Comparison of ENCODE assay signal across 8 cellular contexts in genomic region chr9:69671291-69671903, GRCh38. TPM values are rescaled to one million over a fixed set of nuclear protein-coding genes. Genes with fewer than 3 reads are reported as not detected.
DNase-seq lines count a peak whose midpoint lies in the region; ATAC-seq and TF ChIP-seq lines count a peak whose summit lies in the region.

No MANE protein-coding gene starts in this region.

- peak overlapping the region; percentile 51 for H3K4me3 Mint-ChIP-seq in activated T-helper 17 cell treated with anti-CD3 and anti-CD28 coated beads, Interleukin-2, amount 50 U/mL, for 72 hours

- intact Hi-C loops in right cardiac atrium (cut with DNase I) = loop anchor here in 2 of 4 donors (5.0 to 10.0 kb wide), 3 partner anchors 117 to 203 kb away; no protein-coding TSS in a partner anchor

- TF ChIP-seq CTCF in HL-60 (IDR thresholded peaks at IDR 0.05; ENCODE audit: insufficient read depth, low read length) = no peak

- DNase-seq in HL-60 (ENCODE audit: low read depth in 1 of 2, low spot score in 1 of 2) (peak in 1 of 2 experiments; percentile 35), right cardiac atrium (peak in 2 of 3 donors; percentile 48), NCI-H2081 (lab: John Stamatoyannopoulos, UW) (no peak)
- DNase-seq in central memory CD4-positive, alpha-beta T cell = no peak

- no peak overlapping the region for H3K27ac ChIP-seq in HL-60 (replicated peaks)
- H3K27ac ChIP-seq in right cardiac atrium (ENCODE audit: low read length) = no peak overlapping the region
- H3K27ac ChIP-seq in rectal smooth muscle tissue (ENCODE audit: low read depth, low read length) = peak overlapping the region; percentile 2

- no peaks in the 10 kb centered on the region for H3K36me3 Mint-ChIP-seq in activated T-helper 17 cell treated with anti-CD3 and anti-CD28 coated beads, Interleukin-2, amount 50 U/mL, for 72 hours (ENCODE audit: low read depth)

- WGBS in right cardiac atrium = 16% methylated on average over 18 of the region's 18 CpGs

- H3K9ac ChIP-seq in rectal smooth muscle tissue (ENCODE audit: low read length) = no peak overlapping the region

- peaks cover 18% of the 10 kb centered on the region for H3K27me3 ChIP-seq in HL-60 (ENCODE audit: insufficient read depth, poor library complexity, severe bottlenecking)
- no peaks in the 10 kb centered on the region for H3K27me3 ChIP-seq in right cardiac atrium (ENCODE audit: control insufficient read depth, insufficient read depth)
- no peaks in the 10 kb centered on the region for H3K27me3 ChIP-seq in rectal smooth muscle tissue (ENCODE audit: control insufficient read depth, insufficient read depth, low read length)

- ATAC-seq in activated T-helper 17 cell treated with anti-CD3 and anti-CD28 coated beads, Interleukin-2, amount 50 U/mL, for 72 hours (replicated peaks) = no peak
- peak; percentile 15 to 30 for ATAC-seq in right cardiac atrium
- ATAC-seq in GM19452 (IDR thresholded peaks at IDR 0.05; ENCODE audit: unreplicated experiment) = no peak
- no peak for ATAC-seq in HG03039 (IDR thresholded peaks at IDR 0.05; ENCODE audit: unreplicated experiment)

- H3K9me3 ChIP-seq in right cardiac atrium (ENCODE audit: control insufficient read depth, low read length) = no peaks in the 10 kb centered on the region

- peak overlapping the region; percentile 52 for H3K4me3 ChIP-seq in HL-60 (replicated peaks; ENCODE audit: insufficient read depth, low read length)
- peak overlapping the region; percentile 82 for H3K4me3 ChIP-seq in right cardiac atrium (ENCODE audit: low read length)
- H3K4me3 ChIP-seq in rectal smooth muscle tissue (ENCODE audit: low read length) = peak overlapping the region; percentile 79

- H3K36me3 ChIP-seq in rectal smooth muscle tissue (ENCODE audit: control insufficient read depth, insufficient read depth, low read length) = no peaks in the 10 kb centered on the region

- no peaks in the 10 kb centered on the region for H3K9me3 Mint-ChIP-seq in activated T-helper 17 cell treated with anti-CD3 and anti-CD28 coated beads, Interleukin-2, amount 50 U/mL, for 72 hours

- H3K4me1 Mint-ChIP-seq in activated T-helper 17 cell treated with anti-CD3 and anti-CD28 coated beads, Interleukin-2, amount 50 U/mL, for 72 hours = peaks cover 5% of the 10 kb centered on the region

- no peaks in the 10 kb centered on the region for H3K4me1 ChIP-seq in right cardiac atrium (ENCODE audit: control insufficient read depth, insufficient read depth, low read length)
- peaks cover 7% of the 10 kb centered on the region for H3K4me1 ChIP-seq in rectal smooth muscle tissue (ENCODE audit: control insufficient read depth, insufficient read depth, low read length)

- no peak overlapping the region for H3K27ac Mint-ChIP-seq in activated T-helper 17 cell treated with anti-CD3 and anti-CD28 coated beads, Interleukin-2, amount 50 U/mL, for 72 hours

- peaks cover 13% of the 10 kb centered on the region for H3K27me3 Mint-ChIP-seq in activated T-helper 17 cell treated with anti-CD3 and anti-CD28 coated beads, Interleukin-2, amount 50 U/mL, for 72 hours

RNA-seq across cellular contexts. Expression of gene APBA1, which starts 0.8 kb away (rescaled TPM):
- 1 to 10 TPM; 2.8 to 3.8 TPM for total RNA-seq in activated T-helper 17 cell treated with anti-CD3 and anti-CD28 coated beads, Interleukin-2, amount 50 U/mL, for 72 hours
- 1 to 10 TPM; 5.2 to 9.2 (median 6.4) TPM for total RNA-seq in right cardiac atrium
- 3.5 TPM for polyA plus RNA-seq in right cardiac atrium

Comparison
In these comparisons a context has a peak if more than half of its experiments do, and no peak if none do; other contexts are left out.
1. DNase-seq: peak in right cardiac atrium (2 of 3); none in central memory CD4-positive, alpha-beta T cell (single experiment) and NCI-H2081 (0 of 2).
2. ATAC-seq: peak in right cardiac atrium (2 of 2); none in activated T-helper 17 cell treated with anti-CD3 and anti-CD28 coated beads, Interleukin-2, amount 50 U/mL, for 72 hours (single experiment), GM19452 (single experiment) and HG03039 (single experiment).
3. Peak in every context shown above with its lines, with median percentiles within 50 percentile points of each other: H3K4me3 ChIP-seq.